Comparison of ENCODE assay signal across 28 cellular contexts in genomic region chr6:144742779-144743178, GRCh38.
A peak's percentile ranks its signal among the peaks of the same experiment; 100 is the strongest.
DNase-seq lines count a peak whose midpoint lies in the region; ATAC-seq, FAIRE-seq and TF ChIP-seq lines count a peak whose summit lies in the region.
"Had no signal": no experiment of that assay in that cellular context is flagged by ENCODE, and none has a peak within 500 bp of the region (broad histone marks: within the 10 kb centered on the region; RNA-seq: fewer than 3 reads in every experiment).

No MANE protein-coding gene starts in this region.

- H3K27me3 ChIP-seq in K562 (ENCODE audit: control insufficient read depth in 2 of 2, insufficient read depth in 2 of 2, low read length in 2 of 2), result no peaks in the 10 kb centered on the region
- H3K27me3 ChIP-seq: BE2C, BLaER1 had no signal

- no peaks in the 10 kb centered on the region for H3K4me1 ChIP-seq in K562 (replicated peaks in 1 of 2; ENCODE audit: control insufficient read depth in 2 of 2, insufficient read depth in 2 of 2, low read length in 2 of 2)

- CTCF ChIA-PET in K562 (lab: Yijun Ruan, JAX; ENCODE audit: low intra/inter-chr PET ratio), result no interaction called here

- no peak overlapping the region for H3K27ac ChIP-seq in K562 (ENCODE audit: extremely low read depth, low read depth, low read length)
- H3K27ac ChIP-seq: BLaER1 had no signal

- no peak overlapping the region for H2AFZ ChIP-seq in K562 (ENCODE audit: low read depth, low read length)

- H3K9me1 ChIP-seq in K562 (ENCODE audit: control insufficient read depth, insufficient read depth, low read length), result no peaks in the 10 kb centered on the region

- no peak overlapping the region for H3K4me3 ChIP-seq in K562
- H3K4me3 ChIP-seq: BLaER1, GM12878 had no signal

- no peak for FAIRE-seq in K562 (lab: Jason Lieb, UNC)
- FAIRE-seq in colon (lab: Jason Lieb, UNC), result peak; percentile 43
- FAIRE-seq: A204.1, GM12892, GM18507 had no signal

- no peaks in the 10 kb centered on the region for H4K20me1 ChIP-seq in K562 (replicated peaks; ENCODE audit: control insufficient read depth, insufficient read depth, low read length)

- WGBS in K562 (ENCODE audit: insufficient coverage, low coverage, missing lambda C conversion rate), result 17% methylated on average over 2 of the region's 2 CpGs

- BruUV-seq in K562 (replicated peaks; lab: Mats Ljungman, UMichigan), result no TSS peak

- H3K4me2 ChIP-seq in K562 (ENCODE audit: insufficient read depth, low read length), result no peak overlapping the region
- H3K4me2 ChIP-seq: BLaER1 had no signal

- TF ChIP-seq EP300 in K562 (IDR thresholded peaks at IDR 0.05; ENCODE audit: low read length), result no peak

- ATAC-seq in natural killer cell (no peak), K562 (no peak)
- ATAC-seq in natural killer cell treated with Interleukin-12 subunit alpha and Interleukin-12 subunit beta and Interleukin-15 and Interleukin-18, amount 100 ng/mL, for 72 hours, result no peak
- ATAC-seq: GM12878 had no signal

- no peak overlapping the region for H3K9ac ChIP-seq in K562 (ENCODE audit: insufficient read depth in 1 of 2, low read depth in 2 of 2, low read length in 2 of 2)
- H3K9ac ChIP-seq: BLaER1 had no signal

- TF ChIP-seq CTCF in natural killer cell (IDR thresholded peaks at IDR 0.05) (no peak), K562 (IDR thresholded peaks at IDR 0.05 in 2 of 3, conservative IDR thresholded peaks at IDR 0.05 in 1 of 3; ENCODE audit: insufficient read depth in 2 of 3, low read depth in 1 of 3, low read length in 3 of 3) (no peak)

- no peak for TF ChIP-seq POLR2A in K562 (conservative IDR thresholded peaks at IDR 0.05)

- H3K27ac Mint-ChIP-seq in natural killer cell, result peak overlapping the region; percentile 75 to 79
- H3K27ac Mint-ChIP-seq in natural killer cell treated with Interleukin-12 subunit alpha and Interleukin-12 subunit beta and Interleukin-15 and Interleukin-18, amount 100 ng/mL, for 72 hours, result peak overlapping the region in 1 of 2 donors; percentile 88
- H3K27ac Mint-ChIP-seq: CD4-positive, CD25-positive, alpha-beta regulatory T cell had no signal

- DNase-seq in natural killer cell (no peak), K562 (ENCODE audit: extremely low read depth in 1 of 4, low spot score in 3 of 4) (no peak), NCI-H82 treated with DMSO at 0.1 percent for 48 hours (lab: John Stamatoyannopoulos, UW; ENCODE audit: unreplicated experiment) (no peak), NCI-H1694 treated with DMSO at 0.1 percent for 48 hours (lab: John Stamatoyannopoulos, UW) (no peak)
- no peak for DNase-seq in natural killer cell treated with Interleukin-12 subunit alpha and Interleukin-12 subunit beta and Interleukin-15 and Interleukin-18, amount 100 ng/mL, for 72 hours (ENCODE audit: low spot score)
- no peak for DNase-seq in activated effector memory CD4-positive, alpha-beta T cell treated with anti-CD3 and anti-CD28 coated beads, Interleukin-2, amount 50 U/mL, for 16 hours
- DNase-seq: 8988T; ACHN; BE2C; C1 segment of cervical spinal cord; CD4-positive, alpha-beta memory T cell; CD4-positive, CD25-positive, alpha-beta regulatory T cell; CD8-positive, alpha-beta memory T cell; COR-L47; DMS 273 treated with DMSO at 0.1 percent for 48 hours; DMS153; DMS53; DMS79; DND-41; EL; GDM1 had no signal

- in situ Hi-C loops in K562 (cut with MboI), result no loop called here

- peaks cover 35 to 47% of the 10 kb centered on the region in 2 donors for H3K4me1 Mint-ChIP-seq in natural killer cell
- H3K4me1 Mint-ChIP-seq in natural killer cell treated with Interleukin-12 subunit alpha and Interleukin-12 subunit beta and Interleukin-15 and Interleukin-18, amount 100 ng/mL, for 72 hours (ENCODE audit: low read depth in 2 of 2), result peaks cover 27 to 32% of the 10 kb centered on the region in 2 donors
- H3K4me1 Mint-ChIP-seq: CD14-positive monocyte had no signal

- no peaks in the 10 kb centered on the region for H3K79me2 ChIP-seq in K562 (ENCODE audit: control insufficient read depth, insufficient read depth, low read length)

- POLR2A ChIA-PET in K562 (lab: Yijun Ruan, JAX), result no interaction called here

- intact Hi-C loops in natural killer cell (cut with micrococcal nuclease) (no loop called here), K562 (cut with micrococcal nuclease) (no loop called here)

- H3K4me3 Mint-ChIP-seq in natural killer cell, result no peak overlapping the region
- H3K4me3 Mint-ChIP-seq in natural killer cell treated with Interleukin-12 subunit alpha and Interleukin-12 subunit beta and Interleukin-15 and Interleukin-18, amount 100 ng/mL, for 72 hours, result no peak overlapping the region
- H3K4me3 Mint-ChIP-seq: CD14-positive monocyte; CD4-positive, alpha-beta memory T cell; CD4-positive, CD25-positive, alpha-beta regulatory T cell; CD8-positive, alpha-beta memory T cell had no signal

- no peaks in the 10 kb centered on the region for H3K27me3 Mint-ChIP-seq in natural killer cell (ENCODE audit: low read depth in 2 of 2)
- no peaks in the 10 kb centered on the region for H3K27me3 Mint-ChIP-seq in natural killer cell treated with Interleukin-12 subunit alpha and Interleukin-12 subunit beta and Interleukin-15 and Interleukin-18, amount 100 ng/mL, for 72 hours
- H3K27me3 Mint-ChIP-seq: CD4-positive, alpha-beta memory T cell; CD8-positive, alpha-beta memory T cell had no signal

- no peaks in the 10 kb centered on the region for H3K9me3 ChIP-seq in K562 (replicated peaks; ENCODE audit: control insufficient read depth, insufficient read depth, low read depth, low read length)
- H3K9me3 ChIP-seq: BE2C, BLaER1 had no signal

- H3K36me3 Mint-ChIP-seq in natural killer cell, result no peaks in the 10 kb centered on the region
- peaks cover 4% of the 10 kb centered on the region for H3K36me3 Mint-ChIP-seq in natural killer cell treated with Interleukin-12 subunit alpha and Interleukin-12 subunit beta and Interleukin-15 and Interleukin-18, amount 100 ng/mL, for 72 hours

- no peaks in the 10 kb centered on the region for H3K9me3 Mint-ChIP-seq in natural killer cell
- H3K9me3 Mint-ChIP-seq in natural killer cell treated with Interleukin-12 subunit alpha and Interleukin-12 subunit beta and Interleukin-15 and Interleukin-18, amount 100 ng/mL, for 72 hours, result no peaks in the 10 kb centered on the region
- H3K9me3 Mint-ChIP-seq: CD14-positive monocyte; CD4-positive, alpha-beta memory T cell; CD4-positive, CD25-positive, alpha-beta regulatory T cell; CD8-positive, alpha-beta memory T cell had no signal

- no peak for TF ChIP-seq RAD21 in K562 (CRISPR knock-in tag; conservative IDR thresholded peaks at IDR 0.05 in 1 of 2, IDR thresholded peaks at IDR 0.05 in 1 of 2)

- no peaks in the 10 kb centered on the region for H3K36me3 ChIP-seq in K562 (ENCODE audit: control insufficient read depth, insufficient read depth, low read length)
- H3K36me3 ChIP-seq: BE2C had no signal

TF ChIP-seq in K562, 482 proteins besides CTCF, POLR2A, EP300 and RAD21 (continues in another document):
- TF ChIP-seq HBP1 (CRISPR knock-in tag; IDR thresholded peaks at IDR 0.05) (no peak), MAFG (tag; conservative IDR thresholded peaks at IDR 0.05) (no peak), CEBPB (tag; IDR thresholded peaks at IDR 0.05) (peak; percentile 37), ETS1 (conservative IDR thresholded peaks at IDR 0.05; ENCODE audit: control insufficient read depth, low read depth, low read length) (no peak), HDAC6 (IDR thresholded peaks at IDR 0.05; ENCODE audit: low read depth, low read length) (no peak), PYGO2 (tag; IDR thresholded peaks at IDR 0.05) (no peak), POLR2AphosphoS2 (IDR thresholded peaks at IDR 0.05; ENCODE audit: low read length) (no peak)
